Comparison of ENCODE assay signal across 15 cellular contexts in the genomic region with DNA sequence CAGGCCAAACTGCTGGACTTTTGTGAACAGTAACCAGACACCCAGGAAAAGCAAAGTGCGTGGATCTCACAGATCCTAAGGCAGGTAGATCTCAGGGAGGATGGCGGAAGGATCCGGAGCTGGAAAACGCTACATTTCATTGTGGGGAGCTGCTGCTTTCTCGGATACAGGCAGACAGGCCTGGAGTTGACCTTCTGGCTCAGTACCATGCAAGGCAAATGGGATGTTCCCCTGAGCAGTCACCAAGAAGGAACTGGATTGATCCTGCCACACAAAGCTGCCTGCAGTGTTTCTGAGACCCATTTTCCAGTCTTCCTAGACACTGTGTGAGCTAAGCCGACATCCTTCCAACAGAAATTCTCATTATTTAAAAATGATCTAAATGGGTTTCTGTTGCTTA.
DNase-seq lines count a peak whose midpoint lies in the region; ATAC-seq and TF ChIP-seq lines count a peak whose summit lies in the region.
"Had no signal": no experiment of that assay in that cellular context is flagged by ENCODE, and none has a peak within 500 bp of the region (broad histone marks: within the 10 kb centered on the region; RNA-seq: fewer than 3 reads in every experiment).

No MANE protein-coding gene starts in this region.

- no peak overlapping the region for H3K18ac ChIP-seq in H9 (ENCODE audit: insufficient read length, low read depth, low read length)
- no peak overlapping the region for H3K18ac ChIP-seq in mesenchymal stem cell (ENCODE audit: low read depth in 1 of 2, low read length in 2 of 2)

- H3K27me3 ChIP-seq in H9 (ENCODE audit: insufficient read depth, low read length) (no peaks in the 10 kb centered on the region), mesenchymal stem cell (ENCODE audit: control insufficient read depth in 1 of 2, insufficient read depth in 1 of 2, low read length in 2 of 2) (no peaks in the 10 kb centered on the region), rectal smooth muscle tissue (ENCODE audit: control insufficient read depth, insufficient read depth, low read length) (no peaks in the 10 kb centered on the region), right lobe of liver (no peaks in the 10 kb centered on the region)
- H3K27me3 ChIP-seq: pancreas had no signal

- H3K56ac ChIP-seq in H9 (ENCODE audit: insufficient read length, low read depth, low read length): no peak overlapping the region

- no peak overlapping the region for H3K4ac ChIP-seq in H9 (ENCODE audit: low read depth, low read length)
- no peak overlapping the region for H3K4ac ChIP-seq in mesenchymal stem cell (ENCODE audit: low read depth in 1 of 2, low read length in 2 of 2)

- no peak overlapping the region for H2BK20ac ChIP-seq in H9 (ENCODE audit: low read depth, low read length, poor library complexity, severe bottlenecking)

- H2BK15ac ChIP-seq in H9 (ENCODE audit: low read depth, low read length) (no peak overlapping the region), mesenchymal stem cell (ENCODE audit: low read depth, poor library complexity, severe bottlenecking) (no peak overlapping the region)

- H3K23ac ChIP-seq in H9 (ENCODE audit: insufficient read length, low read depth, low read length): no peak overlapping the region
- no peak overlapping the region for H3K23ac ChIP-seq in mesenchymal stem cell (ENCODE audit: low read length in 2 of 2)

- no peak overlapping the region for H3K27ac ChIP-seq in H9 (ENCODE audit: insufficient read length, low read depth, low read length)
- H3K27ac ChIP-seq in angular gyrus (ENCODE audit: low read depth, low read length): peak overlapping the region; percentile 9
- no peak overlapping the region for H3K27ac ChIP-seq in mesenchymal stem cell (ENCODE audit: low read length, poor library complexity, severe bottlenecking)
- H3K27ac ChIP-seq in rectal smooth muscle tissue (ENCODE audit: low read depth, low read length): peak overlapping the region; percentile 17
- H3K27ac ChIP-seq in right lobe of liver: no peak overlapping the region

- H4K5ac ChIP-seq in H9 (ENCODE audit: insufficient read length, low read depth, low read length): no peak overlapping the region

- peaks cover 27 to 69% of the 10 kb centered on the region in 2 experiments for H3K36me3 ChIP-seq in mesenchymal stem cell (ENCODE audit: control insufficient read depth in 1 of 2, insufficient read depth in 2 of 2, low read depth in 1 of 2, low read length in 2 of 2)
- peaks cover 5% of the 10 kb centered on the region for H3K36me3 ChIP-seq in rectal smooth muscle tissue (ENCODE audit: control insufficient read depth, insufficient read depth, low read length)
- no peaks in the 10 kb centered on the region for H3K36me3 ChIP-seq in right lobe of liver

- peaks cover 35 to 48% of the 10 kb centered on the region in 2 experiments for H3K4me1 Mint-ChIP-seq in H9
- H3K4me1 Mint-ChIP-seq: activated CD4-positive, alpha-beta T cell treated with anti-CD3 and anti-CD28 coated beads, Interleukin-2, amount 10 ng/mL, durations not matched to agents 24 days and 14 days; activated naive CD4-positive, alpha-beta T cell treated with anti-CD3 and anti-CD28 coated beads, Interleukin-2, amount 10 ng/mL, durations not matched to agents 7 days and 5 days had no signal

- H3K4me2 ChIP-seq in H9 (ENCODE audit: insufficient read depth, insufficient read length, low read length) (no peak overlapping the region), mesenchymal stem cell (ENCODE audit: low read length, poor library complexity, severe bottlenecking) (no peak overlapping the region)

- no peak overlapping the region for H3T11ph ChIP-seq in H9 (ENCODE audit: low read length)

- DNase-seq in H9: no peak
- no peak for DNase-seq in mesenchymal stem cell
- DNase-seq in right lobe of liver: no peak
- no peak for DNase-seq in NCI-H128 (lab: John Stamatoyannopoulos, UW; ENCODE audit: unreplicated experiment)
- DNase-seq: activated CD4-positive, alpha-beta T cell treated with anti-CD3 and anti-CD28 coated beads, Interleukin-2, amount 10 ng/mL, durations not matched to agents 24 days and 14 days; foreskin melanocyte; NCI-H187; NCI-H524; stimulated activated naive CD8-positive, alpha-beta T cell treated with anti-CD3 and anti-CD28 coated beads, Interleukin-15, Interleukin-2, amounts not matched to agents 100 U/mL and 50 U/mL, for 24 hours had no signal

- H2AFZ ChIP-seq in H9 (ENCODE audit: low read length) (no peak overlapping the region), mesenchymal stem cell (ENCODE audit: low read depth, low read length) (no peak overlapping the region)

- H4K91ac ChIP-seq in H9 (ENCODE audit: insufficient read length, low read depth, low read length) (no peak overlapping the region), mesenchymal stem cell (ENCODE audit: low read length) (no peak overlapping the region)

- WGBS in H9 (ENCODE audit: extremely low coverage, insufficient read length, low lambda C conversion rate): no CpG with 5 or more reads among the region's 6 CpGs
- WGBS in mesenchymal stem cell: 96% methylated on average over 6 of the region's 6 CpGs
- 92% methylated on average over 4 of the region's 6 CpGs for WGBS in right lobe of liver (ENCODE audit: insufficient coverage, low coverage, low lambda C conversion rate, missing lambda C conversion rate)

- H4K20me1 ChIP-seq in H9 (ENCODE audit: control insufficient read depth, insufficient read depth, insufficient read length): no peaks in the 10 kb centered on the region

- peaks cover 13% of the 10 kb centered on the region for H3K79me1 ChIP-seq in H9 (ENCODE audit: insufficient read depth, low read depth, low read length, poor library complexity, severe bottlenecking)
- peaks cover 81% of the 10 kb centered on the region for H3K79me1 ChIP-seq in mesenchymal stem cell (replicated peaks; ENCODE audit: low read length, poor library complexity, severe bottlenecking)

- no peaks in the 10 kb centered on the region for H3K9me3 ChIP-seq in H9 (ENCODE audit: control insufficient read depth, low read depth, low read length)
- no peaks in the 10 kb centered on the region for H3K9me3 ChIP-seq in mesenchymal stem cell (ENCODE audit: control insufficient read depth, low read length)
- no peaks in the 10 kb centered on the region for H3K9me3 ChIP-seq in right lobe of liver
- H3K9me3 ChIP-seq: pancreas had no signal

- ATAC-seq in right lobe of liver (no peak), HG02840 (IDR thresholded peaks at IDR 0.05; ENCODE audit: low FRiP score, unreplicated experiment) (no peak), HG03097 (IDR thresholded peaks at IDR 0.05; ENCODE audit: low FRiP score, unreplicated experiment) (no peak)
- ATAC-seq: stimulated activated naive CD8-positive, alpha-beta T cell treated with anti-CD3 and anti-CD28 coated beads, Interleukin-15, Interleukin-2, amounts not matched to agents 100 U/mL and 50 U/mL, for 24 hours had no signal

- H3K4me1 ChIP-seq in H9 (ENCODE audit: insufficient read depth, low read length): no peaks in the 10 kb centered on the region; the same call in 1 of the 2 replicates
- H3K4me1 ChIP-seq in mesenchymal stem cell (ENCODE audit: control insufficient read depth, insufficient read depth, low read depth, low read length): peaks cover 4% of the 10 kb centered on the region
- peaks cover 5% of the 10 kb centered on the region for H3K4me1 ChIP-seq in rectal smooth muscle tissue (ENCODE audit: control insufficient read depth, insufficient read depth, low read length)
- H3K4me1 ChIP-seq in right lobe of liver: no peaks in the 10 kb centered on the region

- TF ChIP-seq POLR2A in right lobe of liver (IDR thresholded peaks at IDR 0.05): no peak

- no peaks in the 10 kb centered on the region; the same call in 1 of the 2 replicates for H3K27me3 Mint-ChIP-seq in H9 (ENCODE audit: low read depth)

- H3K9ac ChIP-seq in H9 (ENCODE audit: extremely low read depth, insufficient read length, low read length) (no peak overlapping the region), mesenchymal stem cell (ENCODE audit: low read length) (peak overlapping the region; percentile 70), rectal smooth muscle tissue (ENCODE audit: low read length) (no peak overlapping the region)

- no peaks in the 10 kb centered on the region; a peak in 1 of 5 replicates for H3K9me3 Mint-ChIP-seq in H9
- H3K9me3 Mint-ChIP-seq: activated CD4-positive, alpha-beta T cell treated with anti-CD3 and anti-CD28 coated beads, Interleukin-2, amount 10 ng/mL, durations not matched to agents 24 days and 14 days; activated naive CD4-positive, alpha-beta T cell treated with anti-CD3 and anti-CD28 coated beads, Interleukin-2, amount 10 ng/mL, durations not matched to agents 7 days and 5 days had no signal

- H3K36me3 Mint-ChIP-seq in H9 (ENCODE audit: insufficient read depth in 1 of 3, low read depth in 3 of 3): peaks cover 35 to 64% (median 60%) of the 10 kb centered on the region in 3 experiments
- H3K36me3 Mint-ChIP-seq: activated naive CD4-positive, alpha-beta T cell treated with anti-CD3 and anti-CD28 coated beads, Interleukin-2, amount 10 ng/mL, durations not matched to agents 7 days and 5 days had no signal

- H2BK5ac ChIP-seq in H9 (ENCODE audit: insufficient read length, low read length) (no peak overlapping the region), mesenchymal stem cell (ENCODE audit: low read depth, low read length, poor library complexity, severe bottlenecking) (no peak overlapping the region)

- H2BK120ac ChIP-seq in H9 (ENCODE audit: low read depth, low read length, poor library complexity, severe bottlenecking) (no peak overlapping the region), mesenchymal stem cell (ENCODE audit: low read depth, low read length) (no peak overlapping the region)

- no peaks in the 10 kb centered on the region for H3K23me2 ChIP-seq in H9 (ENCODE audit: insufficient read length, low read depth, low read length, poor library complexity, severe bottlenecking)

- H3K4me3 Mint-ChIP-seq in H9: no peak overlapping the region
- H3K4me3 Mint-ChIP-seq: activated CD4-positive, alpha-beta T cell treated with anti-CD3 and anti-CD28 coated beads, Interleukin-2, amount 10 ng/mL, durations not matched to agents 24 days and 14 days; activated naive CD4-positive, alpha-beta T cell treated with anti-CD3 and anti-CD28 coated beads, Interleukin-2, amount 10 ng/mL, durations not matched to agents 7 days and 5 days had no signal

- TF ChIP-seq CTCF in H9 (conservative IDR thresholded peaks at IDR 0.05) (no peak), right lobe of liver (IDR thresholded peaks at IDR 0.05) (no peak)

- intact Hi-C loops in right lobe of liver (cut with DNase I): no loop called here

- no peak overlapping the region for H4K8ac ChIP-seq in H9 (replicated peaks; ENCODE audit: insufficient read length, low read depth, low read length)
- no peak overlapping the region for H4K8ac ChIP-seq in mesenchymal stem cell (ENCODE audit: low read length)

- peaks cover 31% of the 10 kb centered on the region; the same call in 1 of the 2 replicates for H3K79me2 ChIP-seq in H9 (ENCODE audit: insufficient read depth, low read length)

- H3K4me3 ChIP-seq in mesenchymal stem cell (ENCODE audit: insufficient read depth in 1 of 2, low read depth in 1 of 2, low read length in 2 of 2) (no peak overlapping the region), rectal smooth muscle tissue (ENCODE audit: low read length) (no peak overlapping the region), right lobe of liver (no peak overlapping the region)
- H3K4me3 ChIP-seq: pancreas had no signal

- no peak overlapping the region for H2BK12ac ChIP-seq in H9 (ENCODE audit: insufficient read length, low read depth, low read length)
- H2BK12ac ChIP-seq in mesenchymal stem cell (ENCODE audit: low read length in 2 of 2): no peak overlapping the region

- peak overlapping the region; percentile 50 to 94 (median 51); a peak in 4 of 7 replicates for H3K27ac Mint-ChIP-seq in H9
- H3K27ac Mint-ChIP-seq: activated CD4-positive, alpha-beta T cell treated with anti-CD3 and anti-CD28 coated beads, Interleukin-2, amount 10 ng/mL, durations not matched to agents 24 days and 14 days; activated naive CD4-positive, alpha-beta T cell treated with anti-CD3 and anti-CD28 coated beads, Interleukin-2, amount 10 ng/mL, durations not matched to agents 7 days and 5 days had no signal

- H2AK5ac ChIP-seq in H9 (ENCODE audit: insufficient read length, low read length) (no peak overlapping the region), mesenchymal stem cell (ENCODE audit: low read length, severe bottlenecking) (no peak overlapping the region)

- H3K14ac ChIP-seq in H9 (ENCODE audit: insufficient read depth, low read length) (no peak overlapping the region), mesenchymal stem cell (ENCODE audit: low read length in 2 of 2) (no peak overlapping the region)

Comparison
In these comparisons a context has a peak if more than half of its experiments do, and no peak if none do; other contexts are left out.
1. H3K27ac ChIP-seq: peak in angular gyrus (single experiment) and rectal smooth muscle tissue (single experiment); none in H9 (single experiment), mesenchymal stem cell (single experiment) and right lobe of liver (0 of 3).